ENCODE assay signal across 13 cellular contexts in the genomic region with DNA sequence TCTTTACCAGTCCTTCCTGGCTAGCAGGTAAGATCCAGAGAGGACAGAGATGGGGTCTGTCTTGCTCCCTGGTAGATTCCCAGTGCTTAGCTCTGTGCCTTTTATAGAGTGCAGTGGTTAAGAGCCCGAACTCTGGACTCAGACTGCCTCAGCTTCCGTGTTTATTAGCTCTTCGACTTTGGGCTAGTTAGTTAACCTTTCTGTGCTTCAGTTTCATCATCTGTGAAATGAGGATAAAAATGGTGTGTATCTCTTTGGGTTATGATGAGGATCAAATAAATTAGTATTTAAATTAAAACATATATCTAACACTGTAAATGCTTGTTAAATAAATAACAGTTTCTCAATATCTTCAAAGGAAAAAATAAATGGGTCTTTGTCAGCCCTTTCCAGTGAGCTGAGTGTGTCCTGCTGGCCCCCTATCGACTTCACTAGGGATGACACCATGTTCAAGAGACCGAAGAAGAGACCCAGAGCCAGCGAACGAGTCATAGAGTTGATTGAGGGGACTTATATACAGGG. TPM values are rescaled to one million over a fixed set of nuclear protein-coding genes. Genes with fewer than 3 reads are reported as not detected.
DNase-seq lines count a peak whose midpoint lies in the region; ATAC-seq and TF ChIP-seq lines count a peak whose summit lies in the region.
"Had no signal": no experiment of that assay in that cellular context is flagged by ENCODE, and none has a peak within 500 bp of the region (broad histone marks: within the 10 kb centered on the region; RNA-seq: fewer than 3 reads in every experiment).

No MANE protein-coding gene starts in this region.

- no peaks in the 10 kb centered on the region for H3K36me3 ChIP-seq in MM.1S (replicated peaks; ENCODE audit: insufficient read depth, low read length)
- H3K36me3 ChIP-seq in colonic mucosa: no peaks in the 10 kb centered on the region
- H3K36me3 ChIP-seq in osteoblast (ENCODE audit: insufficient read depth, low read length): no peaks in the 10 kb centered on the region
- H3K36me3 ChIP-seq: SJSA1, thoracic aorta had no signal

- TF ChIP-seq CTCF in MM.1S (IDR thresholded peaks at IDR 0.05; ENCODE audit: low read length): peak; percentile 23
- peak; percentile 34 for TF ChIP-seq CTCF in colonic mucosa (IDR thresholded peaks at IDR 0.05)
- peak; percentile 17 for TF ChIP-seq CTCF in osteoblast (IDR thresholded peaks at IDR 0.05; ENCODE audit: extremely low read depth, low read depth, low read length)

- H3K27me3 ChIP-seq in MM.1S (replicated peaks; ENCODE audit: insufficient read depth, low read length) (no peaks in the 10 kb centered on the region), colonic mucosa (no peaks in the 10 kb centered on the region), osteoblast (ENCODE audit: insufficient read depth, low read length) (no peaks in the 10 kb centered on the region)
- H3K27me3 ChIP-seq: SJSA1 had no signal

- H3K27ac ChIP-seq in MM.1S (ENCODE audit: low read length): no peak overlapping the region
- H3K27ac ChIP-seq in colonic mucosa: peak overlapping the region; percentile 84
- no peak overlapping the region for H3K27ac ChIP-seq in osteoblast (ENCODE audit: low read depth, low read length)
- H3K27ac ChIP-seq: SJSA1, thoracic aorta had no signal

- DNase-seq in NCI-H2081 (lab: John Stamatoyannopoulos, UW) (peak; percentile 9 to 18), NCI-H2081 treated with DMSO at 0.1 percent for 48 hours (lab: John Stamatoyannopoulos, UW) (no peak), MM.1S (no peak), colonic mucosa (peak; percentile 48), osteoblast (ENCODE audit: insufficient read length, low spot score, missing footprints) (no peak)
- DNase-seq: 8988T; naive thymus-derived CD4-positive, alpha-beta T cell; NCI-H187 treated with DMSO at 0.1 percent for 48 hours had no signal

- H3K79me2 ChIP-seq in MM.1S (ENCODE audit: low read length) (peaks cover 78% of the 10 kb centered on the region), osteoblast (ENCODE audit: insufficient read depth, low read length) (peaks cover 15% of the 10 kb centered on the region)

- intact Hi-C loops in colonic mucosa (cut with DNase I): no loop called here

- peaks cover 38% of the 10 kb centered on the region for H3F3A ChIP-seq in MM.1S (ENCODE audit: insufficient read depth, low read length)

- no peak overlapping the region for H2AFZ ChIP-seq in MM.1S (ENCODE audit: low read length)
- H2AFZ ChIP-seq in osteoblast (ENCODE audit: low read length): no peak overlapping the region

- no peak for ATAC-seq in GM19463 (IDR thresholded peaks at IDR 0.05; ENCODE audit: unreplicated experiment)
- no peak for ATAC-seq in HG03108 (IDR thresholded peaks at IDR 0.05; ENCODE audit: unreplicated experiment)
- ATAC-seq in HG02970 (IDR thresholded peaks at IDR 0.05; ENCODE audit: low FRiP score, unreplicated experiment): no peak
- ATAC-seq: naive thymus-derived CD4-positive, alpha-beta T cell had no signal

- H4K20me1 ChIP-seq in MM.1S (ENCODE audit: insufficient read depth, low read length) (no peaks in the 10 kb centered on the region), osteoblast (ENCODE audit: insufficient read depth, low read length) (no peaks in the 10 kb centered on the region)

- no peaks in the 10 kb centered on the region for H3K9me3 ChIP-seq in MM.1S (replicated peaks; ENCODE audit: insufficient read depth, low read length)
- H3K9me3 ChIP-seq in colonic mucosa: no peaks in the 10 kb centered on the region
- no peaks in the 10 kb centered on the region for H3K9me3 ChIP-seq in osteoblast (ENCODE audit: low read depth, low read length)
- H3K9me3 ChIP-seq: SJSA1, thoracic aorta had no signal

- H3K9me2 ChIP-seq in MM.1S (replicated peaks; ENCODE audit: insufficient read depth, low read length): no peaks in the 10 kb centered on the region

- H3K9ac ChIP-seq in MM.1S (ENCODE audit: low read length) (no peak overlapping the region), colonic mucosa (ENCODE audit: low read depth in 2 of 2, low read length in 2 of 2) (no peak overlapping the region)

- no peak overlapping the region for H3K4me2 ChIP-seq in MM.1S (ENCODE audit: low read depth, low read length)
- no peak overlapping the region for H3K4me2 ChIP-seq in osteoblast (ENCODE audit: insufficient read depth, low read length)

- H3K4me3 ChIP-seq in MM.1S (ENCODE audit: low read length): no peak overlapping the region
- no peak overlapping the region for H3K4me3 ChIP-seq in colonic mucosa
- no peak overlapping the region for H3K4me3 ChIP-seq in osteoblast (ENCODE audit: insufficient read depth, low read length)
- H3K4me3 ChIP-seq: SJSA1, thoracic aorta had no signal

- H3K4me1 ChIP-seq in MM.1S (ENCODE audit: low read length) (peaks cover 36% of the 10 kb centered on the region), colonic mucosa (no peaks in the 10 kb centered on the region), osteoblast (ENCODE audit: insufficient read depth, low read length) (peaks cover 15% of the 10 kb centered on the region)

RNA-seq across cellular contexts. Expression of a gene that starts 38.2 kb away (rescaled TPM):
- total RNA-seq in colonic mucosa: 10 to 100 TPM; 56.7 to 75.9 TPM
- total RNA-seq in osteoblast: 21.8 and 23.9 TPM in 2 replicates

Comparison
In these comparisons a context has a peak if more than half of its experiments do, and no peak if none do; other contexts are left out.
1. DNase-seq: peak in NCI-H2081 (2 of 2) and colonic mucosa (single experiment); none in NCI-H2081 treated with DMSO at 0.1 percent for 48 hours (single experiment), MM.1S (single experiment) and osteoblast (single experiment).
2. Peak in every context shown above with its lines, with median percentiles within 50 percentile points of each other: CTCF ChIP-seq.